In genomic region chr10:69794673-69795072, GRCh38 we compare ENCODE assay signal across 9 cellular contexts. TPM values are rescaled to one million over a fixed set of nuclear protein-coding genes. Genes with fewer than 3 reads are reported as not detected.
"Had no signal": no experiment of that assay in that cellular context is flagged by ENCODE, and none has a peak within 500 bp of the region (broad histone marks: within the 10 kb centered on the region; RNA-seq: fewer than 3 reads in every experiment).

No MANE protein-coding gene starts in this region.

- H2AFZ ChIP-seq: GM23248 had no signal

- FAIRE-seq: H54 had no signal

- H3K4me3 ChIP-seq: GM23248 had no signal

- DNase-seq: GM23248, GOT3, H9, HCEC 1CT, Kasumi-1, KG1 had no signal

- H3K9ac ChIP-seq: GM23248 had no signal

- H3K27ac ChIP-seq: GM23248, HL-60 had no signal

RNA-seq across cellular contexts. Expression of gene COL13A1, which starts 7.0 kb away (rescaled TPM):
- polyA plus RNA-seq: IgD-negative memory B cell had no signal
